In genomic region chr6:89297695-89298351, GRCh38 we compare ENCODE assay signal across 1 cellular context.
TF ChIP-seq lines count a peak whose summit lies in the region.

No MANE protein-coding gene starts in this region.

TF ChIP-seq in HEK293, 187 proteins besides CTCF, POLR2A, EP300 and RAD21 (continued from another document and continues in another):
- TF ChIP-seq, protein P1, sequence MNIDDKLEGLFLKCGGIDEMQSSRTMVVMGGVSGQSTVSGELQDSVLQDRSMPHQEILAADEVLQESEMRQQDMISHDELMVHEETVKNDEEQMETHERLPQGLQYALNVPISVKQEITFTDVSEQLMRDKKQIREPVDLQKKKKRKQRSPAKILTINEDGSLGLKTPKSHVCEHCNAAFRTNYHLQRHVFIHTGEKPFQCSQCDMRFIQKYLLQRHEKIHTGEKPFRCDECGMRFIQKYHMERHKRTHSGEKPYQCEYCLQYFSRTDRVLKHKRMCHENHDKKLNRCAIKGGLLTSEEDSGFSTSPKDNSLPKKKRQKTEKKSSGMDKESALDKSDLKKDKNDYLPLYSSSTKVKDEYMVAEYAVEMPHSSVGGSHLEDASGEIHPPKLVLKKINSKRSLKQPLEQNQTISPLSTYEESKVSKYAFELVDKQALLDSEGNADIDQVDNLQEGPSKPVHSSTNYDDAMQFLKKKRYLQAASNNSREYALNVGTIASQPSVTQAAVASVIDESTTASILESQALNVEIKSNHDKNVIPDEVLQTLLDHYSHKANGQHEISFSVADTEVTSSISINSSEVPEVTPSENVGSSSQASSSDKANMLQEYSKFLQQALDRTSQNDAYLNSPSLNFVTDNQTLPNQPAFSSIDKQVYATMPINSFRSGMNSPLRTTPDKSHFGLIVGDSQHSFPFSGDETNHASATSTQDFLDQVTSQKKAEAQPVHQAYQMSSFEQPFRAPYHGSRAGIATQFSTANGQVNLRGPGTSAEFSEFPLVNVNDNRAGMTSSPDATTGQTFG (tag by site-specific recombination; IDR thresholded peaks at IDR 0.05; ENCODE audit: borderline replicate concordance) = no peak
- TF ChIP-seq PRDM2 (tag by site-specific recombination; IDR thresholded peaks at IDR 0.05; ENCODE audit: borderline replicate concordance) = no peak
- TF ChIP-seq RBAK (tag by site-specific recombination; IDR thresholded peaks at IDR 0.05) = no peak
- no peak for TF ChIP-seq ZNF596 (tag by site-specific recombination; IDR thresholded peaks at IDR 0.05)
- no peak for TF ChIP-seq TRIM28 (IDR thresholded peaks at IDR 0.05; ENCODE audit: borderline replicate concordance, low read length)
- no peak for TF ChIP-seq FEZF1 (tag by site-specific recombination; IDR thresholded peaks at IDR 0.05)
- no peak for TF ChIP-seq MEIS1 (CRISPR knock-in tag; IDR thresholded peaks at IDR 0.05; ENCODE audit: borderline replicate concordance)
- TF ChIP-seq, protein P2, sequence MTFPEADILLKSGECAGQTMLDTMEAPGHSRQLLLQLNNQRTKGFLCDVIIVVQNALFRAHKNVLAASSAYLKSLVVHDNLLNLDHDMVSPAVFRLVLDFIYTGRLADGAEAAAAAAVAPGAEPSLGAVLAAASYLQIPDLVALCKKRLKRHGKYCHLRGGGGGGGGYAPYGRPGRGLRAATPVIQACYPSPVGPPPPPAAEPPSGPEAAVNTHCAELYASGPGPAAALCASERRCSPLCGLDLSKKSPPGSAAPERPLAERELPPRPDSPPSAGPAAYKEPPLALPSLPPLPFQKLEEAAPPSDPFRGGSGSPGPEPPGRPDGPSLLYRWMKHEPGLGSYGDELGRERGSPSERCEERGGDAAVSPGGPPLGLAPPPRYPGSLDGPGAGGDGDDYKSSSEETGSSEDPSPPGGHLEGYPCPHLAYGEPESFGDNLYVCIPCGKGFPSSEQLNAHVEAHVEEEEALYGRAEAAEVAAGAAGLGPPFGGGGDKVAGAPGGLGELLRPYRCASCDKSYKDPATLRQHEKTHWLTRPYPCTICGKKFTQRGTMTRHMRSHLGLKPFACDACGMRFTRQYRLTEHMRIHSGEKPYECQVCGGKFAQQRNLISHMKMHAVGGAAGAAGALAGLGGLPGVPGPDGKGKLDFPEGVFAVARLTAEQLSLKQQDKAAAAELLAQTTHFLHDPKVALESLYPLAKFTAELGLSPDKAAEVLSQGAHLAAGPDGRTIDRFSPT (tag by site-specific recombination; IDR thresholded peaks at IDR 0.05) = peak; percentile 84
- TF ChIP-seq ZNF513 (tag by site-specific recombination; IDR thresholded peaks at IDR 0.05) = no peak
- TF ChIP-seq ZNF488 (tag by site-specific recombination; IDR thresholded peaks at IDR 0.05) = no peak
- TF ChIP-seq, protein P3, sequence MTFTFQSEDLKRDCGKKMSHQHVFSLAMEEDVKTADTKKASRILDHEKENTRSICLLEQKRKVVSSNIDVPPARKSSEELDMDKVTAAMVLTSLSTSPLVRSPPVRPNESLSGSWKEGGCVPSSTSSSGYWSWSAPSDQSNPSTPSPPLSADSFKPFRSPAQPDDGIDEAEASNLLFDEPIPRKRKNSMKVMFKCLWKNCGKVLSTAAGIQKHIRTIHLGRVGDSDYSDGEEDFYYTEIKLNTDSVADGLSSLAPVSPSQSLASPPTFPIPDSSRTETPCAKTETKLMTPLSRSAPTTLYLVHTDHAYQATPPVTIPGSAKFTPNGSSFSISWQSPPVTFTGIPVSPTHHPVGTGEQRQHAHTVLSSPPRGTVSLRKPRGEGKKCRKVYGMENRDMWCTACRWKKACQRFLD (tag by site-specific recombination; IDR thresholded peaks at IDR 0.05) = no peak
- no peak for TF ChIP-seq YY1 (tag by site-specific recombination; IDR thresholded peaks at IDR 0.05)
- TF ChIP-seq ZNF23 (tag by site-specific recombination; IDR thresholded peaks at IDR 0.05; ENCODE audit: borderline replicate concordance) = no peak
- TF ChIP-seq ZNF223 (tag by site-specific recombination; IDR thresholded peaks at IDR 0.05) = no peak
- no peak for TF ChIP-seq ZNF274 (IDR thresholded peaks at IDR 0.05; ENCODE audit: low read length)
- TF ChIP-seq ZNF274 (tag by site-specific recombination; IDR thresholded peaks at IDR 0.05; ENCODE audit: borderline replicate concordance) = no peak
- TF ChIP-seq PATZ1 (tag by site-specific recombination; IDR thresholded peaks at IDR 0.05) = peak; percentile 51
- TF ChIP-seq ZNF473 (tag by site-specific recombination; IDR thresholded peaks at IDR 0.05) = no peak
- no peak for TF ChIP-seq ZNF785 (tag by site-specific recombination; IDR thresholded peaks at IDR 0.05)
- TF ChIP-seq OVOL3 (tag by site-specific recombination; IDR thresholded peaks at IDR 0.05) = no peak
- TF ChIP-seq ZNF426 (tag by site-specific recombination; IDR thresholded peaks at IDR 0.05) = no peak
- TF ChIP-seq KLF1 (tag by site-specific recombination; IDR thresholded peaks at IDR 0.05) = peak; percentile 90
- TF ChIP-seq, protein P4, sequence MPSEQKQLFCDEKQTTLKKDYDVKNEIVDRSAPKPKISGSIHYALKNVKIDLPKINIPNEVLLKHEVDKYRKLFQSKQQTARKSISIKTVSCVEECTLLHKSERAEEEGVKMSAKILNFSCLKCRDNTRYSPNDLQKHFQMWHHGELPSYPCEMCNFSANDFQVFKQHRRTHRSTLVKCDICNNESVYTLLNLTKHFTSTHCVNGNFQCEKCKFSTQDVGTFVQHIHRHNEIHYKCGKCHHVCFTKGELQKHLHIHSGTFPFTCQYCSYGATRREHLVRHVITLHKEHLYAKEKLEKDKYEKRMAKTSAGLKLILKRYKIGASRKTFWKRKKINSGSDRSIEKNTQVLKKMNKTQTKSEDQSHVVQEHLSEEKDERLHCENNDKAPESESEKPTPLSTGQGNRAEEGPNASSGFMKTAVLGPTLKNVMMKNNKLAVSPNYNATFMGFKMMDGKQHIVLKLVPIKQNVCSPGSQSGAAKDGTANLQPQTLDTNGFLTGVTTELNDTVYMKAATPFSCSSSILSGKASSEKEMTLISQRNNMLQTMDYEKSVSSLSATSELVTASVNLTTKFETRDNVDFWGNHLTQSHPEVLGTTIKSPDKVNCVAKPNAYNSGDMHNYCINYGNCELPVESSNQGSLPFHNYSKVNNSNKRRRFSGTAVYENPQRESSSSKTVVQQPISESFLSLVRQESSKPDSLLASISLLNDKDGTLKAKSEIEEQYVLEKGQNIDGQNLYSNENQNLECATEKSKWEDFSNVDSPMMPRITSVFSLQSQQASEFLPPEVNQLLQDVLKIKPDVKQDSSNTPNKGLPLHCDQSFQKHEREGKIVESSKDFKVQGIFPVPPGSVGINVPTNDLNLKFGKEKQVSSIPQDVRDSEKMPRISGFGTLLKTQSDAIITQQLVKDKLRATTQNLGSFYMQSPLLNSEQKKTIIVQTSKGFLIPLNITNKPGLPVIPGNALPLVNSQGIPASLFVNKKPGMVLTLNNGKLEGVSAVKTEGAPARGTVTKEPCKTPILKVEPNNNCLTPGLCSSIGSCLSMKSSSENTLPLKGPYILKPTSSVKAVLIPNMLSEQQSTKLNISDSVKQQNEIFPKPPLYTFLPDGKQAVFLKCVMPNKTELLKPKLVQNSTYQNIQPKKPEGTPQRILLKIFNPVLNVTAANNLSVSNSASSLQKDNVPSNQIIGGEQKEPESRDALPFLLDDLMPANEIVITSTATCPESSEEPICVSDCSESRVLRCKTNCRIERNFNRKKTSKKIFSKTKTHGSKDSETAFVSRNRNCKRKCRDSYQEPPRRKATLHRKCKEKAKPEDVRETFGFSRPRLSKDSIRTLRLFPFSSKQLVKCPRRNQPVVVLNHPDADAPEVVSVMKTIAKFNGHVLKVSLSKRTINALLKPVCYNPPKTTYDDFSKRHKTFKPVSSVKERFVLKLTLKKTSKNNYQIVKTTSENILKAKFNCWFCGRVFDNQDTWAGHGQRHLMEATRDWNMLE (tag by site-specific recombination; conservative IDR thresholded peaks at IDR 0.05; ENCODE audit: low read depth) = no peak
- TF ChIP-seq, protein P5, sequence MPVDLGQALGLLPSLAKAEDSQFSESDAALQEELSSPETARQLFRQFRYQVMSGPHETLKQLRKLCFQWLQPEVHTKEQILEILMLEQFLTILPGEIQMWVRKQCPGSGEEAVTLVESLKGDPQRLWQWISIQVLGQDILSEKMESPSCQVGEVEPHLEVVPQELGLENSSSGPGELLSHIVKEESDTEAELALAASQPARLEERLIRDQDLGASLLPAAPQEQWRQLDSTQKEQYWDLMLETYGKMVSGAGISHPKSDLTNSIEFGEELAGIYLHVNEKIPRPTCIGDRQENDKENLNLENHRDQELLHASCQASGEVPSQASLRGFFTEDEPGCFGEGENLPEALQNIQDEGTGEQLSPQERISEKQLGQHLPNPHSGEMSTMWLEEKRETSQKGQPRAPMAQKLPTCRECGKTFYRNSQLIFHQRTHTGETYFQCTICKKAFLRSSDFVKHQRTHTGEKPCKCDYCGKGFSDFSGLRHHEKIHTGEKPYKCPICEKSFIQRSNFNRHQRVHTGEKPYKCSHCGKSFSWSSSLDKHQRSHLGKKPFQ (tag by site-specific recombination; IDR thresholded peaks at IDR 0.05) = no peak
- no peak for TF ChIP-seq ZBTB8A (tag by site-specific recombination; IDR thresholded peaks at IDR 0.05)
- TF ChIP-seq ZNF571 (tag by site-specific recombination; IDR thresholded peaks at IDR 0.05) = no peak
- TF ChIP-seq ZNF335 (tag by site-specific recombination; conservative IDR thresholded peaks at IDR 0.05) = no peak
- no peak for TF ChIP-seq PBX3 (CRISPR knock-in tag; IDR thresholded peaks at IDR 0.05)
